In the genomic region with DNA sequence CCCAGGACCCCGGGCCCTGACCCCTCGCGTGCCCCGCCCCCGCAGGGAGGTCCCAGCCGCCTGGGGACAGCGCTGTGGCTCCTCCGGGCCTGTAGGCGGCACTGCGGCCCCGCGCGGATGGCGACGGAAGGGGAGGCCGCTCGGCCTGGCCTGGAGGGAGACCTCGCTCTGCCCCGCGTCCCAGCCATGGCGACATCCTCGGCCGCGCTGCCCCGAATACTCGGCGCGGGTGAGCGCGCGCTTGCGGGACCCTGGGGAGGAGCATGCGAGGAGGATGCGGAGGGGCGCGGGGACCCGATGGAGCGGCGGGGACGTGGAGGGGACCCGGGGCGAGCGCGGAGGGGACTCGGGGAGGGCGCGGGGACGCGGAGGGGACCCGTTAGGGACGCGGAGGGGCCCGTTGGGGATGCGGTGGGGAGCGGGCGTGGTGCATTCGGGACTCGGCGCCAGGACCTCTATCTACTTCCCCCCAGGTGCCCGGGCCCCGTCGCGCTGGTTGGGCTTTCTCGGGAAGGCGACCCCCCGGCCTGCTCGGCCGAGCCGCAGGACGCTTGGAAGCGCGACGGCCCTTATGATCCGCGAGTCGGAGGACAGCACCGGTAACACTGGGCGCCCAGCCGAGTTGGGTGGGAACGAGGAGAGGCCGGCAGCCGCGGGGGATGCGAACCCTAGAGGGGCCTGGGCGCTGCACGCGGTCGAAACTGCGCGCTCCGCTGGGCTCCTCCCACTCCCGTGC, we compare ENCODE assay signal across 8 cellular contexts. TPM values are rescaled to one million over a fixed set of nuclear protein-coding genes. Genes with fewer than 3 reads are reported as not detected.
A peak's percentile ranks its signal among the peaks of the same experiment; 100 is the strongest.
DNase-seq lines count a peak whose midpoint lies in the region; ATAC-seq and TF ChIP-seq lines count a peak whose summit lies in the region.

TSS of gene MRPS2 (plus strand) at position 158 of the 736 bp plus-strand sequence. CDS start at position 187, 29 bp downstream.

- intact Hi-C loops in ovary (cut with DNase I) = no loop called here

- DNase-seq in Daoy (ENCODE audit: low read depth) (peak; percentile 95), LHCN-M2 (ENCODE audit: low read depth) (peak; percentile 80), SKM-1 (lab: John Stamatoyannopoulos, UW; ENCODE audit: unreplicated experiment) (peak; percentile 60), glutamatergic neuron (peak; percentile 98), ovary (peak; percentile 81 to 89 (median 86))
- peak; percentile 86 to 91 for DNase-seq in activated naive CD4-positive, alpha-beta T cell treated with anti-CD3 and anti-CD28 coated beads, Interleukin-2, amount 50 U/mL, for 72 hours (ENCODE audit: low spot score in 2 of 2)

- no peak for TF ChIP-seq EP300 in ovary (IDR thresholded peaks at IDR 0.05)

- ATAC-seq in GM21825 (IDR thresholded peaks at IDR 0.05; ENCODE audit: unreplicated experiment) = peak; percentile 76
- ATAC-seq in activated naive CD4-positive, alpha-beta T cell treated with anti-CD3 and anti-CD28 coated beads, Interleukin-2, amount 50 U/mL, for 72 hours = peak; percentile 94 to 96

- H3K27me3 ChIP-seq in ovary (no peaks in the 10 kb centered on the region), thymus (ENCODE audit: control insufficient read depth, insufficient read depth) (no peaks in the 10 kb centered on the region)

- H3K27me3 Mint-ChIP-seq in glutamatergic neuron (ENCODE audit: unreplicated experiment) = peaks cover 8% of the 10 kb centered on the region

- H3K9me3 Mint-ChIP-seq in activated naive CD4-positive, alpha-beta T cell treated with anti-CD3 and anti-CD28 coated beads, Interleukin-2, amount 50 U/mL, for 72 hours = no peaks in the 10 kb centered on the region
- H3K9me3 Mint-ChIP-seq in glutamatergic neuron (ENCODE audit: unreplicated experiment) = peaks cover 2% of the 10 kb centered on the region

- peak within 1 kb of the TSS; percentile 92 to 96 for H3K27ac Mint-ChIP-seq in activated naive CD4-positive, alpha-beta T cell treated with anti-CD3 and anti-CD28 coated beads, Interleukin-2, amount 50 U/mL, for 72 hours
- no peak within 1 kb of the TSS for H3K27ac Mint-ChIP-seq in glutamatergic neuron (ENCODE audit: unreplicated experiment)

- TF ChIP-seq POLR2A in ovary (IDR thresholded peaks at IDR 0.05) = no peak

- peak within 1 kb of the TSS; percentile 87 for H3K4me3 Mint-ChIP-seq in glutamatergic neuron (ENCODE audit: unreplicated experiment)

- 0 to 1% (median 1%) methylated on average over 16 to 92 of the region's 92 CpGs for WGBS in ovary, 3 donors
- WGBS in thymus = under 1% methylated on average over 92 of the region's 92 CpGs

- TF ChIP-seq CTCF in glutamatergic neuron (IDR thresholded peaks at IDR 0.05; ENCODE audit: partially characterized antibody, unreplicated experiment) (peak; percentile 62), ovary (IDR thresholded peaks at IDR 0.05) (peak; percentile 78 to 91 (median 89))

- H3K36me3 Mint-ChIP-seq in activated naive CD4-positive, alpha-beta T cell treated with anti-CD3 and anti-CD28 coated beads, Interleukin-2, amount 50 U/mL, for 72 hours = peaks cover 6 to 17% of the 10 kb centered on the region in 2 donors
- H3K36me3 Mint-ChIP-seq in glutamatergic neuron (ENCODE audit: unreplicated experiment) = no peaks in the 10 kb centered on the region

- H3K4me1 ChIP-seq in ovary (ENCODE audit: insufficient read depth) (peaks cover 15% of the 10 kb centered on the region), thymus (ENCODE audit: control insufficient read depth, insufficient read depth, low read length) (peaks cover 10% of the 10 kb centered on the region)

- H3K36me3 ChIP-seq in ovary = peaks cover 3% of the 10 kb centered on the region
- peaks cover 31% of the 10 kb centered on the region for H3K36me3 ChIP-seq in thymus (ENCODE audit: control insufficient read depth, insufficient read depth)

- H3K4me3 ChIP-seq in ovary (peak within 1 kb of the TSS; percentile 89), thymus (ENCODE audit: low read length) (peak within 1 kb of the TSS; percentile 92)

- H3K27ac ChIP-seq in ovary (peak within 1 kb of the TSS; percentile 42 to 51), thymus (ENCODE audit: low read depth) (no peak within 1 kb of the TSS)

- H3K4me1 Mint-ChIP-seq in glutamatergic neuron (ENCODE audit: low read depth, unreplicated experiment) = peaks cover 3% of the 10 kb centered on the region

- H3K9me3 ChIP-seq in ovary (no peaks in the 10 kb centered on the region), thymus (ENCODE audit: control insufficient read depth) (no peaks in the 10 kb centered on the region)

RNA-seq across cellular contexts. Expression of gene MRPS2, which starts in this region (rescaled TPM):
- total RNA-seq in Daoy (2014; rRNA removed; shearing (Covaris generic)) = 46.8 and 48.6 TPM in 2 replicates
- total RNA-seq in LHCN-M2 (2014; rRNA removed) (52.3 and 54.2 TPM in 2 replicates), glutamatergic neuron (ENCODE audit: unreplicated experiment) (30.7 TPM), ovary (10 to 100 TPM; 27.2 to 53.2 (median 30.4) TPM)
- 41.6 TPM for polyA plus RNA-seq in LHCN-M2 (2012)
- 10 to 100 TPM; 16.4 to 53.7 TPM for total RNA-seq in activated naive CD4-positive, alpha-beta T cell treated with anti-CD3 and anti-CD28 coated beads, Interleukin-2, amount 50 U/mL, for 72 hours
- polyA plus RNA-seq in ovary (10 to 100 TPM in 1 of 2 donors, 1 to 10 TPM in 1; 9.7 to 45.4 TPM), thymus (35.5 TPM)
